In genomic region chr6:15303920-15304291, GRCh38 we compare ENCODE assay signal across 1 cellular context.
TF ChIP-seq lines count a peak whose summit lies in the region.

No MANE protein-coding gene starts in this region.

TF ChIP-seq in K562, 482 proteins besides CTCF, POLR2A, EP300 and RAD21 (continued from another document):
- TF ChIP-seq PRDM10 (IDR thresholded peaks at IDR 0.05; ENCODE audit: partially characterized antibody), result no peak
TF ChIP-seq in K562: peak in this region for 14.
